In the genomic region with DNA sequence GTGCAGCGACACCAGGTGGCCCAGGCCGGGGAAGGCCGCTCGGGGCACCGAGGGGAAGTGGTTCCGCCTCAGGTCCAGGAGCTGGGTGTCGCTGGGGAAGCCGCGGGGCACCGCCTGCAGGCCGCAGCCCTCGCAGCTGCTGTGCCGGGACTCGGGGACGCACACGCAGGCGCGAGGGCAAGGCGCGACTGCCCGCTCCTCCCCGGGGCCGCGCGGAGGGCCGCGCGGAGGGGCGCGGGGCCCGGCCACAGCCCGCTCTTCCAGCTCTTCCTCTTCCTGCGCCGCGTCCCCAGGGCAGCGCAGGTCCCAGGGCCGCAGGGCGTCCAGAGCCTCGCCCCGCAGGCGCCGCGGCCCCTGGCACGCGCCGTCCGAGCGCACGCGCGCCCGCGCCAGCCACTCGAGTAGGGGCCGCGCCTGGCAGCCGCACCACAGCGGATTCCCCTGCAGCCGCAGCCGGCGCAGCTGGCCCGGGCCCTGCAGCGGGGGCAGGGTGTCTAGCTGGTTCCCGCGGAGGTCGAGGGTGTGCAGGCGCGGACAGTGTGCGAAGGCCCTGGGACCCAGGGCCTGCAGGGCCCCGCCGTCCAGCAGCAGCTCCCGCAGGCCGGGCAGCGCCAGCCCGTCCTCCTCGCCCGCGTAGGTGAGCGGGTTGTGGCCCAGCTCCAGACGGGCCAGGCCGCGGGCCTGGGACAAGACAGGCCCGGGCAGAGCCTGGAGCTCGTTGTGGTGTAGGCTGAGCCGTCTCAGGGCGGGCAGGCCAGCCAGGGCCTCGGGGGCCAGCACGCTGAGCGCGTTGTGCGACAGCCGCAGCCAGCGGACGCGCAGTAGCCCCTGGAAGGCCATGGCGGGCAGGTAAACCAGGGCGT, we compare ENCODE assay signal across 8 cellular contexts. TPM values are rescaled to one million over a fixed set of nuclear protein-coding genes. Genes with fewer than 3 reads are reported as not detected.
DNase-seq lines count a peak whose midpoint lies in the region; ATAC-seq lines count a peak whose summit lies in the region.

No MANE protein-coding gene starts in this region.

- DNase-seq in DMS153 treated with DMSO at 0.1 percent for 48 hours (lab: John Stamatoyannopoulos, UW; ENCODE audit: unreplicated experiment) (peak; percentile 56), NCI-H128 (lab: John Stamatoyannopoulos, UW; ENCODE audit: unreplicated experiment) (peak; percentile 52), memory B cell (ENCODE audit: low spot score in 2 of 2) (peak; percentile 77 to 81), NCI-H446 (lab: John Stamatoyannopoulos, UW) (no peak)
- DNase-seq in activated CD4-positive, alpha-beta memory T cell treated with anti-CD3 and anti-CD28 coated beads for 36 hours, result peak; percentile 89
- peak; percentile 64 for DNase-seq in effector CD8-positive, alpha-beta T cell (lab: John Stamatoyannopoulos, UW)
- DNase-seq in stimulated activated CD8-positive, alpha-beta memory T cell treated with anti-CD3 and anti-CD28 coated beads, Interleukin-15, amount 100 ng/mL, for 1 hour (ENCODE audit: low read depth), result peak; percentile 58

- peaks cover 11% of the 10 kb centered on the region for H3K4me1 Mint-ChIP-seq in activated CD4-positive, alpha-beta memory T cell treated with anti-CD3 and anti-CD28 coated beads for 36 hours (ENCODE audit: low read depth)
- peaks cover 11% of the 10 kb centered on the region for H3K4me1 Mint-ChIP-seq in memory B cell

- no peaks in the 10 kb centered on the region for H3K27me3 Mint-ChIP-seq in activated CD4-positive, alpha-beta memory T cell treated with anti-CD3 and anti-CD28 coated beads for 36 hours
- H3K27me3 Mint-ChIP-seq in memory B cell, result no peaks in the 10 kb centered on the region

- POLR2A ChIA-PET in activated CD4-positive, alpha-beta memory T cell treated with anti-CD3 and anti-CD28 coated beads for 36 hours (lab: Charles Lee), result interaction anchor here (0.7 to 1.4 kb wide), 5 partner anchors 10 to 231 kb away, joined by 3 to 6 read pairs (median 3); partner anchors contain the start of genes ACO2, EP300 and PHF5A

- H3K36me3 Mint-ChIP-seq in activated CD4-positive, alpha-beta memory T cell treated with anti-CD3 and anti-CD28 coated beads for 36 hours, result no peaks in the 10 kb centered on the region
- no peaks in the 10 kb centered on the region for H3K36me3 Mint-ChIP-seq in memory B cell

- ATAC-seq in GM21576 (IDR thresholded peaks at IDR 0.05; ENCODE audit: unreplicated experiment), result peak; percentile 61
- peak; percentile 96 for ATAC-seq in memory B cell (ENCODE audit: low read depth)

- H3K27ac Mint-ChIP-seq in activated CD4-positive, alpha-beta memory T cell treated with anti-CD3 and anti-CD28 coated beads for 36 hours, result no peak overlapping the region
- no peak overlapping the region for H3K27ac Mint-ChIP-seq in memory B cell

- no peaks in the 10 kb centered on the region for H3K9me3 Mint-ChIP-seq in activated CD4-positive, alpha-beta memory T cell treated with anti-CD3 and anti-CD28 coated beads for 36 hours
- no peaks in the 10 kb centered on the region for H3K9me3 Mint-ChIP-seq in memory B cell

- intact Hi-C loops in activated CD4-positive, alpha-beta memory T cell treated with anti-CD3 and anti-CD28 coated beads for 36 hours (cut with micrococcal nuclease), result loop anchor here (1.0 kb wide), 1 partner anchor 316 kb away; no protein-coding TSS in a partner anchor

- H3K4me3 Mint-ChIP-seq in activated CD4-positive, alpha-beta memory T cell treated with anti-CD3 and anti-CD28 coated beads for 36 hours, result no peak overlapping the region
- peak overlapping the region; percentile 85 for H3K4me3 Mint-ChIP-seq in memory B cell

- CTCF ChIA-PET in activated CD4-positive, alpha-beta memory T cell treated with anti-CD3 and anti-CD28 coated beads for 36 hours (lab: Charles Lee), result interaction anchor here (0.5 to 3.6 kb wide), 51 partner anchors 8 to 739 kb away, joined by 3 to 139 read pairs (median 4); partner anchors contain the start of genes RBX1 and TEF

RNA-seq across cellular contexts. Expression of gene CHADL, which starts 2.8 kb away (rescaled TPM):
- total RNA-seq in activated CD4-positive, alpha-beta memory T cell treated with anti-CD3 and anti-CD28 coated beads for 36 hours, result under 1 TPM; 0.12 to 0.21 TPM

RNA-seq across cellular contexts. Expression of gene L3MBTL2, which starts 32.8 kb away (rescaled TPM):
- total RNA-seq in activated CD4-positive, alpha-beta memory T cell treated with anti-CD3 and anti-CD28 coated beads for 36 hours, result 10 to 100 TPM; 27.3 to 31.0 TPM

RNA-seq across cellular contexts. Expression of gene RANGAP1, which starts 48.0 kb away (rescaled TPM):
- total RNA-seq in activated CD4-positive, alpha-beta memory T cell treated with anti-CD3 and anti-CD28 coated beads for 36 hours, result 100 to 1,000 TPM; 154 to 156 TPM

Comparison
In these comparisons a context has a peak if more than half of its experiments do, and no peak if none do; other contexts are left out.
1. DNase-seq: peak in DMS153 treated with DMSO at 0.1 percent for 48 hours (single experiment), NCI-H128 (single experiment), activated CD4-positive, alpha-beta memory T cell treated with anti-CD3 and anti-CD28 coated beads for 36 hours (single experiment), effector CD8-positive, alpha-beta T cell (single experiment), memory B cell (2 of 2) and stimulated activated CD8-positive, alpha-beta memory T cell treated with anti-CD3 and anti-CD28 coated beads, Interleukin-15, amount 100 ng/mL, for 1 hour (single experiment); none in NCI-H446 (0 of 2).